7 cellular contexts compared by ENCODE assay signal in genomic region chr21:14972678-14973077, GRCh38.
"Had no signal": no experiment of that assay in that cellular context is flagged by ENCODE, and none has a peak within 500 bp of the region (broad histone marks: within the 10 kb centered on the region; RNA-seq: fewer than 3 reads in every experiment).

No MANE protein-coding gene starts in this region.

- H3K27ac ChIP-seq: HL-60, KMS-11 had no signal

- DNase-seq: IMR-90, KBM-7, KG1 had no signal

- H3K9ac ChIP-seq: KMS-11 had no signal

- H3K4me3 Mint-ChIP-seq: IgD-negative memory B cell had no signal

- H3K9me3 Mint-ChIP-seq: IgD-negative memory B cell had no signal

- H3K4me2 ChIP-seq: KMS-11 had no signal

- H3K4me1 Mint-ChIP-seq: IgD-negative memory B cell had no signal

- H3K27me3 Mint-ChIP-seq: IgD-negative memory B cell had no signal

- FAIRE-seq: HTR-8/SVneo had no signal

- H3K27ac Mint-ChIP-seq: IgD-negative memory B cell had no signal
